ENCODE assay signal across 8 cellular contexts in genomic region chr19:3135961-3136683, GRCh38. TPM values are rescaled to one million over a fixed set of nuclear protein-coding genes. Genes with fewer than 3 reads are reported as not detected.
A peak's percentile ranks its signal among the peaks of the same experiment; 100 is the strongest.
DNase-seq lines count a peak whose midpoint lies in the region; ATAC-seq and TF ChIP-seq lines count a peak whose summit lies in the region.

TSS of gene GNA15 (plus strand) at chr19:3136033. CDS start at chr19:3136451, 418 bp downstream.

- DNase-seq in IMR-90, result no peak
- peak; percentile 19 to 25 for DNase-seq in activated CD4-positive, alpha-beta T cell treated with anti-CD3 and anti-CD28 coated beads, Interleukin-2, amount 50 U/mL, for 4 hours
- DNase-seq in right cardiac atrium, result peak in 1 of 3 donors; percentile 74
- DNase-seq in PC-3, result no peak
- no peak for DNase-seq in G401 (ENCODE audit: low spot score)
- no peak for DNase-seq in NCI-H1417 treated with DMSO at 0.1 percent for 48 hours (lab: John Stamatoyannopoulos, UW)

- H3K9me3 ChIP-seq in IMR-90 (ENCODE audit: control insufficient read depth, insufficient read depth, low read length), result peaks cover 3% of the 10 kb centered on the region; the same call in 1 of the 2 replicates
- no peaks in the 10 kb centered on the region for H3K9me3 ChIP-seq in right cardiac atrium (ENCODE audit: control insufficient read depth, low read length)
- no peaks in the 10 kb centered on the region for H3K9me3 ChIP-seq in PC-3 (ENCODE audit: low read length)

- no peaks in the 10 kb centered on the region for H3K36me3 ChIP-seq in IMR-90 (ENCODE audit: control insufficient read depth, insufficient read depth, low read length)
- H3K36me3 ChIP-seq in PC-3 (ENCODE audit: low read depth, low read length), result no peaks in the 10 kb centered on the region

- ATAC-seq in IMR-90 (ENCODE audit: low read depth) (no peak), right cardiac atrium (peak; percentile 14 to 34), GM19463 (IDR thresholded peaks at IDR 0.05; ENCODE audit: unreplicated experiment) (no peak), PC-3 (no peak)

- no peaks in the 10 kb centered on the region for H3K79me1 ChIP-seq in IMR-90 (ENCODE audit: low read depth in 1 of 2, low read length in 2 of 2)

- H2AK5ac ChIP-seq in IMR-90 (ENCODE audit: low read depth, low read length), result no peak within 1 kb of the TSS

- in situ Hi-C loops in IMR-90 (cut with MboI; ENCODE audit: low sequenced_read_pairs) (no loop called here), G401 (cut with HindIII; ENCODE audit: low sequenced_read_pairs) (no loop called here)

- dilution Hi-C loops in IMR-90 (cut with HindIII; ENCODE audit: low sequenced_read_pairs, unreplicated experiment), result no loop called here

- TF ChIP-seq RAD21 in IMR-90 (IDR thresholded peaks at IDR 0.05; ENCODE audit: low read length), result no peak

- H3K27ac ChIP-seq in IMR-90 (ENCODE audit: insufficient read depth, low read length) (no peak within 1 kb of the TSS), right cardiac atrium (ENCODE audit: low read length) (no peak within 1 kb of the TSS), temporal lobe (ENCODE audit: low read depth, low read length) (peak within 1 kb of the TSS; percentile 17), PC-3 (ENCODE audit: low read length) (no peak within 1 kb of the TSS)

- H3K27me3 ChIP-seq in IMR-90 (ENCODE audit: control insufficient read depth, insufficient read depth, low read length) (no peaks in the 10 kb centered on the region), right cardiac atrium (ENCODE audit: control insufficient read depth, insufficient read depth) (no peaks in the 10 kb centered on the region), PC-3 (ENCODE audit: low read length) (no peaks in the 10 kb centered on the region)

- H4K91ac ChIP-seq in IMR-90 (ENCODE audit: insufficient read depth, low read depth, low read length), result no peak within 1 kb of the TSS

- H3K4me2 ChIP-seq in IMR-90 (ENCODE audit: low read depth, low read length), result no peak within 1 kb of the TSS
- H3K4me2 ChIP-seq in PC-3 (ENCODE audit: low read length), result no peak within 1 kb of the TSS

- H3F3A ChIP-seq in PC-3 (ENCODE audit: low read length, unreplicated experiment), result no peaks in the 10 kb centered on the region

- no peak within 1 kb of the TSS for H3K9ac ChIP-seq in IMR-90 (ENCODE audit: low read depth, low read length)
- H3K9ac ChIP-seq in PC-3 (ENCODE audit: low read length), result no peak within 1 kb of the TSS

- no peaks in the 10 kb centered on the region for H3K79me2 ChIP-seq in PC-3 (ENCODE audit: low read length)

- CTCF ChIA-PET in IMR-90 (lab: Yijun Ruan, JAX), result no interaction called here
- CTCF ChIA-PET in PC-3 (lab: Charles Lee), result no interaction called here

- no peak within 1 kb of the TSS for H4K8ac ChIP-seq in IMR-90 (ENCODE audit: low read depth in 2 of 2, low read length in 2 of 2)

- H2BK120ac ChIP-seq in IMR-90 (ENCODE audit: low read depth, low read length), result no peak within 1 kb of the TSS

- no peak within 1 kb of the TSS for H4K5ac ChIP-seq in IMR-90 (ENCODE audit: low read depth, low read length)

- no peak within 1 kb of the TSS for H2BK5ac ChIP-seq in IMR-90 (ENCODE audit: low read depth, low read length, poor library complexity, severe bottlenecking)

- no peak within 1 kb of the TSS for H3K23ac ChIP-seq in IMR-90 (ENCODE audit: low read depth, low read length)

- no peak within 1 kb of the TSS for H3K56ac ChIP-seq in IMR-90 (ENCODE audit: extremely low read depth, insufficient read depth, low read length)

- POLR2A ChIA-PET in IMR-90 (lab: Charles Lee; ENCODE audit: unreplicated experiment) (no interaction called here), PC-3 (lab: Charles Lee; ENCODE audit: unreplicated experiment) (interaction anchor here (0.6 kb wide), 1 partner anchor 40 kb away, joined by 4 read pairs; no protein-coding TSS in a partner anchor)

- H2AFZ ChIP-seq in IMR-90 (replicated peaks; ENCODE audit: low read length, poor library complexity), result peak within 1 kb of the TSS; percentile 58
- no peak within 1 kb of the TSS for H2AFZ ChIP-seq in PC-3 (ENCODE audit: low read length)

- intact Hi-C loops in IMR-90 (cut with micrococcal nuclease) (no loop called here), right cardiac atrium (cut with DNase I) (no loop called here), PC-3 (cut with micrococcal nuclease) (no loop called here)

- H3K4me3 ChIP-seq in IMR-90 (ENCODE audit: insufficient read depth, low read depth, low read length) (no peak within 1 kb of the TSS), right cardiac atrium (ENCODE audit: low read length) (peak within 1 kb of the TSS; percentile 21), PC-3 (ENCODE audit: low read length) (no peak within 1 kb of the TSS)

- BruUV-seq in IMR-90 (replicated peaks; lab: Mats Ljungman, UMichigan) (no TSS peak), PC-3 (replicated peaks; lab: Mats Ljungman, UMichigan) (no TSS peak)

- no peak within 1 kb of the TSS for H2BK20ac ChIP-seq in IMR-90 (ENCODE audit: low read depth, low read length)

- H3K4me1 ChIP-seq in IMR-90 (ENCODE audit: control insufficient read depth, insufficient read depth, low read length) (no peaks in the 10 kb centered on the region), right cardiac atrium (ENCODE audit: control insufficient read depth, insufficient read depth, low read length) (no peaks in the 10 kb centered on the region), PC-3 (ENCODE audit: insufficient read depth, low read length) (no peaks in the 10 kb centered on the region)

- H3K18ac ChIP-seq in IMR-90 (ENCODE audit: low read depth, low read length), result no peak within 1 kb of the TSS

- no peak for TF ChIP-seq CTCF in IMR-90 (conservative IDR thresholded peaks at IDR 0.05; ENCODE audit: low read depth, low read length)
- TF ChIP-seq CTCF in PC-3 (conservative IDR thresholded peaks at IDR 0.05; ENCODE audit: low read depth, low read length), result no peak

- H3K14ac ChIP-seq in IMR-90 (replicated peaks; ENCODE audit: low read depth, low read length), result no peak within 1 kb of the TSS

- no peak within 1 kb of the TSS for H2BK15ac ChIP-seq in IMR-90 (ENCODE audit: low read depth, low read length)

- 98% methylated on average over 9 of the region's 40 CpGs; no CpG with 5 or more reads in 1 of the 2 experiments for WGBS in IMR-90 (ENCODE audit: extremely low coverage in 2 of 2, insufficient read length in 1 of 2), 2 experiments
- 68% methylated on average over 40 of the region's 40 CpGs for WGBS in right cardiac atrium

- no peaks in the 10 kb centered on the region for H3K9me2 ChIP-seq in PC-3 (replicated peaks; ENCODE audit: low read length)

- no peak for TF ChIP-seq POLR2A in IMR-90 (IDR thresholded peaks at IDR 0.05; ENCODE audit: low read depth, low read length)

- H3K4ac ChIP-seq in IMR-90 (ENCODE audit: low read depth, low read length), result no peak within 1 kb of the TSS

- H4K20me1 ChIP-seq in IMR-90 (ENCODE audit: insufficient read depth, low read length) (no peaks in the 10 kb centered on the region), PC-3 (ENCODE audit: low read length) (no peaks in the 10 kb centered on the region)

- no peak within 1 kb of the TSS for H2AK9ac ChIP-seq in IMR-90 (replicated peaks; ENCODE audit: low read depth, low read length, poor library complexity)

- no peaks in the 10 kb centered on the region for H3K9me1 ChIP-seq in IMR-90 (ENCODE audit: insufficient read depth, low read length)

TF ChIP-seq in IMR-90, 13 proteins besides CTCF, POLR2A, EP300 and RAD21:
- TF ChIP-seq FOS (IDR thresholded peaks at IDR 0.05; ENCODE audit: low read depth, low read length), result no peak
- no peak for TF ChIP-seq RCOR1 (IDR thresholded peaks at IDR 0.05; ENCODE audit: insufficient replicate concordance, low read length)
- no peak for TF ChIP-seq SMC3 (IDR thresholded peaks at IDR 0.05; ENCODE audit: low read depth, low read length)
- no peak for TF ChIP-seq BHLHE40 (IDR thresholded peaks at IDR 0.05; ENCODE audit: low read depth, low read length)
- no peak for TF ChIP-seq USF2 (IDR thresholded peaks at IDR 0.05; ENCODE audit: low read depth, low read length)
- TF ChIP-seq ELK1 (IDR thresholded peaks at IDR 0.05; ENCODE audit: borderline replicate concordance, low read depth, low read length), result no peak
- no peak for TF ChIP-seq MAFK (IDR thresholded peaks at IDR 0.05; ENCODE audit: low read depth, low read length)
- TF ChIP-seq CEBPB (IDR thresholded peaks at IDR 0.05; ENCODE audit: low read depth, low read length), result no peak
- TF ChIP-seq NFE2L2 (IDR thresholded peaks at IDR 0.05; ENCODE audit: low read depth, low read length), result no peak
- TF ChIP-seq CHD1 (IDR thresholded peaks at IDR 0.05; ENCODE audit: low read depth, low read length), result no peak
- no peak for TF ChIP-seq MAZ (IDR thresholded peaks at IDR 0.05; ENCODE audit: borderline replicate concordance, low read depth, low read length)
- no peak for TF ChIP-seq MXI1 (IDR thresholded peaks at IDR 0.05; ENCODE audit: borderline replicate concordance, low read depth, low read length)
- no peak for TF ChIP-seq RFX5 (IDR thresholded peaks at IDR 0.05; ENCODE audit: low read depth, low read length)

RNA-seq across cellular contexts. Expression of gene GNA15, which starts in this region (rescaled TPM):
- 0.18 and 0.28 TPM in 2 replicates for total RNA-seq in IMR-90 (2012; rRNA removed)
- polyA plus RNA-seq in IMR-90 (2012; rRNA removed), result 0.04 TPM in 1 of 2 replicates, not detected in the other
- polyA plus RNA-seq in IMR-90 (2012; cell fraction: cytosol; rRNA removed), result 0.04 TPM in 1 of 2 replicates, not detected in the other
- 0.33 and 0.40 TPM in 2 replicates for polyA plus RNA-seq in IMR-90 (2012; cell fraction: nucleus; rRNA removed; ENCODE audit: low replicate concordance)
- 1 to 10 TPM; 1.8 to 2.5 (median 2.1) TPM for total RNA-seq in right cardiac atrium
- 1.00 TPM for polyA plus RNA-seq in right cardiac atrium
- 0.25 TPM for total RNA-seq in temporal lobe
- total RNA-seq in PC-3 (2014; rRNA removed), result not detected in 2 replicates
- 2.8 and 3.7 TPM in 2 replicates for total RNA-seq in G401 (2014; rRNA removed; shearing (Covaris generic))

Comparison
In these comparisons a context has a peak if more than half of its experiments do, and no peak if none do; other contexts are left out.
1. ATAC-seq: peak in right cardiac atrium (2 of 2); none in IMR-90 (single experiment), GM19463 (single experiment) and PC-3 (single experiment).
2. DNase-seq: peak in activated CD4-positive, alpha-beta T cell treated with anti-CD3 and anti-CD28 coated beads, Interleukin-2, amount 50 U/mL, for 4 hours (2 of 2); none in IMR-90 (single experiment), PC-3 (single experiment), G401 (single experiment) and NCI-H1417 treated with DMSO at 0.1 percent for 48 hours (single experiment).